ENCODE assay signal across 20 cellular contexts in the genomic region with DNA sequence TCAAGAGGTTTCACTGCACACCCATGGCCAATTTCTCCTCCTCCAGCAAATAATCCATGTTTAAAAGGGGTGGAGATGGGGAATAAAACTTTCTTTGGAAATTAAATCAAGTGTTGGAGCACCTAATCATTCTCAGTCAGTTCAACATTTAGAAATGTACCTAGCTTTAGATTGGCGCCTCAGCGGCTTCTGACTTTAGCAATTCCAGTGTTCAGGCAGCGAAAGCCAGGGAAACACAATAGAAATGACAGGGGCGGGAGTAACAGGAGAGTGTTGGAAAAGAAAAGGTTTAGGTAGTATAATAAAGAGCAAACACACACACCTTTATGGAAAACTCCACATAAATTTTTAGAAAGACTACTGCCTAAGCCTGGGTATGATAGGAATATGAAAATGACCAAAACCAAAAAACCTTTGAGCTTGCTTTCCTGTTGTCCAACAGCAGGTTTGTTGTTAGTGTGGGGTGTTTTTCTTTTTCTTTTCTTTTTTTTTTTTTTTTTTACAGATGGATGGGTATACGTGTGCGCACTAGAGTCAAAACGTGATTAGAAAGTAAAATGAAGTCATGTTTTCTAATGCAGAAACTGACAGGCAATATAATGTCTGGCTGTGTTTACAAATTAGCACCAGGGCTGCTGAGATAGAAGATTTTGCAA. TPM values are rescaled to one million over a fixed set of nuclear protein-coding genes. Genes with fewer than 3 reads are reported as not detected.
DNase-seq lines count a peak whose midpoint lies in the region; ATAC-seq and TF ChIP-seq lines count a peak whose summit lies in the region.
"Had no signal": no experiment of that assay in that cellular context is flagged by ENCODE, and none has a peak within 500 bp of the region (broad histone marks: within the 10 kb centered on the region; RNA-seq: fewer than 3 reads in every experiment).

No MANE protein-coding gene starts in this region.

- peaks cover 75% of the 10 kb centered on the region for H3K27me3 Mint-ChIP-seq in type B pancreatic cell
- H3K27me3 Mint-ChIP-seq in T-helper 2 cell treated with Interferon-gamma antibody and Interleukin-4, amounts not matched to agents 5 μg/mL and 100 μg/mL, for 36 hours (ENCODE audit: low read depth) = peaks cover 85% of the 10 kb centered on the region

- peak overlapping the region; percentile 98 for H3K27ac ChIP-seq in Panc1 (ENCODE audit: low read length)
- H3K27ac ChIP-seq: KMS-11, parathyroid adenoma, tibial artery had no signal

- in situ Hi-C loops in Panc1 (cut with HindIII; ENCODE audit: low pct_unique_long_range_greater_than_20kb, low sequenced_read_pairs) = no loop called here

- H3K4me1 Mint-ChIP-seq in type B pancreatic cell (ENCODE audit: unreplicated experiment) = peaks cover 46% of the 10 kb centered on the region
- H3K4me1 Mint-ChIP-seq in T-helper 2 cell treated with Interferon-gamma antibody and Interleukin-4, amounts not matched to agents 5 μg/mL and 100 μg/mL, for 36 hours (ENCODE audit: low read depth) = peaks cover 27% of the 10 kb centered on the region

- CTCF ChIA-PET in Panc1 (lab: Charles Lee) = no interaction called here

- TF ChIP-seq CTCF in Panc1 (IDR thresholded peaks at IDR 0.05) (no peak), foreskin fibroblast (IDR thresholded peaks at IDR 0.05; ENCODE audit: low read depth, low read length) (no peak), type B pancreatic cell (conservative IDR thresholded peaks at IDR 0.05) (no peak)

- POLR2A ChIA-PET in Panc1 (lab: Charles Lee) = interaction anchor here (0.6 kb wide), 1 partner anchor 233 kb away, joined by 4 read pairs; no protein-coding TSS in a partner anchor

- peaks cover 48% of the 10 kb centered on the region for H3K36me3 ChIP-seq in Panc1 (ENCODE audit: control insufficient read depth, insufficient read depth, low read length)
- H3K36me3 ChIP-seq: tibial artery had no signal

- DNase-seq in NCI-H2107 treated with DMSO at 0.1 percent for 48 hours (lab: John Stamatoyannopoulos, UW; ENCODE audit: unreplicated experiment) (peak; percentile 52), NCI-H2107 (lab: John Stamatoyannopoulos, UW) (no peak), Panc1 (ENCODE audit: low read depth, low spot score) (no peak), foreskin fibroblast (peak in 1 of 2 donors; percentile 30), type B pancreatic cell (ENCODE audit: extremely low spot score, unreplicated experiment) (no peak), MV-4-11 (lab: John Stamatoyannopoulos, UW) (no peak)
- DNase-seq in T-helper 2 cell treated with Interferon-gamma antibody and Interleukin-4, amounts not matched to agents 5 μg/mL and 100 μg/mL, for 36 hours (ENCODE audit: low spot score) = no peak
- DNase-seq: activated CD8-positive, alpha-beta T cell treated with anti-CD3 and anti-CD28 coated beads, Interleukin-2, amount 10 ng/mL, durations not matched to agents 7 days and 5 days; activated naive CD8-positive, alpha-beta T cell treated with anti-CD3 and anti-CD28 coated beads, Interleukin-2, amount 50 U/mL, for 24 hours; CD4-positive, CD25-positive, alpha-beta regulatory T cell; DND-41; effector memory CD4-positive, alpha-beta T cell; NCI-H1417 treated with DMSO at 0.1 percent for 48 hours; tibial artery had no signal

- peaks cover 60% of the 10 kb centered on the region for H3K36me3 Mint-ChIP-seq in type B pancreatic cell
- peaks cover 12% of the 10 kb centered on the region for H3K36me3 Mint-ChIP-seq in T-helper 2 cell treated with Interferon-gamma antibody and Interleukin-4, amounts not matched to agents 5 μg/mL and 100 μg/mL, for 36 hours (ENCODE audit: low read depth)
- H3K36me3 Mint-ChIP-seq: CD4-positive, CD25-positive, alpha-beta regulatory T cell had no signal

- peak overlapping the region; percentile 90 for H3K27ac Mint-ChIP-seq in type B pancreatic cell
- no peak overlapping the region for H3K27ac Mint-ChIP-seq in T-helper 2 cell treated with Interferon-gamma antibody and Interleukin-4, amounts not matched to agents 5 μg/mL and 100 μg/mL, for 36 hours
- H3K27ac Mint-ChIP-seq: activated CD8-positive, alpha-beta T cell treated with anti-CD3 and anti-CD28 coated beads, Interleukin-2, amount 10 ng/mL, durations not matched to agents 7 days and 5 days; activated naive CD8-positive, alpha-beta T cell treated with anti-CD3 and anti-CD28 coated beads, Interleukin-2, amount 50 U/mL, for 24 hours; CD4-positive, CD25-positive, alpha-beta regulatory T cell had no signal

- no peak for ATAC-seq in Panc1
- no peak for ATAC-seq in HG02623 (IDR thresholded peaks at IDR 0.05; ENCODE audit: unreplicated experiment)
- ATAC-seq: activated CD8-positive, alpha-beta T cell treated with anti-CD3 and anti-CD28 coated beads, Interleukin-2, amount 10 ng/mL, durations not matched to agents 7 days and 5 days; activated naive CD8-positive, alpha-beta T cell treated with anti-CD3 and anti-CD28 coated beads, Interleukin-2, amount 50 U/mL, for 24 hours; left lobe of liver had no signal

- BruUV-seq in Panc1 (replicated peaks; lab: Mats Ljungman, UMichigan) = no TSS peak

- peak overlapping the region; percentile 99 for H3K4me3 Mint-ChIP-seq in type B pancreatic cell
- H3K4me3 Mint-ChIP-seq in T-helper 2 cell treated with Interferon-gamma antibody and Interleukin-4, amounts not matched to agents 5 μg/mL and 100 μg/mL, for 36 hours = no peak overlapping the region
- H3K4me3 Mint-ChIP-seq: activated CD8-positive, alpha-beta T cell treated with anti-CD3 and anti-CD28 coated beads, Interleukin-2, amount 10 ng/mL, durations not matched to agents 7 days and 5 days; activated naive CD8-positive, alpha-beta T cell treated with anti-CD3 and anti-CD28 coated beads, Interleukin-2, amount 50 U/mL, for 24 hours; central memory CD8-positive, alpha-beta T cell had no signal

- intact Hi-C loops in Panc1 (cut with micrococcal nuclease; ENCODE audit: unreplicated experiment) = no loop called here

- no peaks in the 10 kb centered on the region for H3K9me3 ChIP-seq in Panc1 (ENCODE audit: control insufficient read depth, insufficient read depth, low read depth, low read length)
- H3K9me3 ChIP-seq: tibial artery had no signal

- H3K4me3 ChIP-seq in Panc1 (ENCODE audit: low read depth in 2 of 2, low read length in 2 of 2) (peak overlapping the region; percentile 37 to 96), foreskin fibroblast (ENCODE audit: low read depth in 1 of 2, low read length in 2 of 2) (peak overlapping the region; percentile 68 to 97)
- H3K4me3 ChIP-seq: tibial artery had no signal

- H3K9me3 Mint-ChIP-seq in type B pancreatic cell = no peaks in the 10 kb centered on the region
- peaks cover 35% of the 10 kb centered on the region for H3K9me3 Mint-ChIP-seq in T-helper 2 cell treated with Interferon-gamma antibody and Interleukin-4, amounts not matched to agents 5 μg/mL and 100 μg/mL, for 36 hours

- H3K4me1 ChIP-seq in Panc1 (ENCODE audit: control insufficient read depth, insufficient read depth, low read length) = peaks cover 59% of the 10 kb centered on the region

- H3K27me3 ChIP-seq in Panc1 (ENCODE audit: control insufficient read depth, insufficient read depth, low read length) = no peaks in the 10 kb centered on the region

RNA-seq across cellular contexts. Expression of gene TFAP2A, which starts 7.7 kb away (rescaled TPM):
- total RNA-seq in Panc1 (2021; ENCODE audit: unreplicated experiment) (83.9 TPM), type B pancreatic cell (ENCODE audit: low replicate concordance) (66.6 and 143 TPM in 2 replicates)
- 95.0 TPM for polyA plus RNA-seq in Panc1 (2012; ENCODE audit: insufficient read length)
- total RNA-seq: activated CD8-positive, alpha-beta T cell treated with anti-CD3 and anti-CD28 coated beads, Interleukin-2, amount 10 ng/mL, durations not matched to agents 7 days and 5 days; CD4-positive, CD25-positive, alpha-beta regulatory T cell; skeletal muscle tissue had no signal
- polyA plus RNA-seq: CD4-positive, CD25-positive, alpha-beta regulatory T cell had no signal
